In genomic region chr16:30378236-30379164, GRCh38 we compare ENCODE assay signal across 1 cellular context.
TF ChIP-seq lines count a peak whose summit lies in the region.

No MANE protein-coding gene starts in this region.

TF ChIP-seq in K562, 482 proteins besides CTCF, POLR2A, EP300 and RAD21 (continued from another document and continues in another):
- TF ChIP-seq NR2C1 (IDR thresholded peaks at IDR 0.05), result no peak; the same call in 1 of the 2 replicates
- TF ChIP-seq NR2C1 (tag; IDR thresholded peaks at IDR 0.05), result 0 out of 2 replicates have a peak, but pooled peaks have one; percentile 33
- no peak; the same call in 1 of the 2 replicates for TF ChIP-seq ZNF76 (CRISPR knock-in tag; IDR thresholded peaks at IDR 0.05; ENCODE audit: borderline replicate concordance)
- TF ChIP-seq ZNF24 (IDR thresholded peaks at IDR 0.05), result no peak
- no peak for TF ChIP-seq ZBTB5 (IDR thresholded peaks at IDR 0.05)
- peak; percentile 87 for TF ChIP-seq RB1 (IDR thresholded peaks at IDR 0.05; ENCODE audit: low read depth)
- no peak for TF ChIP-seq ZNF274 (IDR thresholded peaks at IDR 0.05; ENCODE audit: borderline replicate concordance, low read depth, low read length)
- TF ChIP-seq ETV6 (IDR thresholded peaks at IDR 0.05; ENCODE audit: borderline replicate concordance in 1 of 2, low read depth in 2 of 2, low read length in 1 of 2), result no peak
- 0 out of 2 replicates have a peak, but pooled peaks have one; percentile 68 for TF ChIP-seq ETV6 (CRISPR knock-in tag; IDR thresholded peaks at IDR 0.05; ENCODE audit: borderline replicate concordance)
- TF ChIP-seq PRMT5 (CRISPR knock-in tag; IDR thresholded peaks at IDR 0.05), result no peak
- TF ChIP-seq HOMEZ (CRISPR knock-in tag; IDR thresholded peaks at IDR 0.05), result no peak
- TF ChIP-seq COPS2 (conservative IDR thresholded peaks at IDR 0.05), result no peak
- no peak for TF ChIP-seq CUX1 (CRISPR knock-in tag; IDR thresholded peaks at IDR 0.05)
- TF ChIP-seq TBP (optimal IDR thresholded peaks at IDR 0.05; ENCODE audit: low read depth, low read length), result peak; percentile 60
- no peak for TF ChIP-seq ZNF764 (CRISPR knock-in tag; IDR thresholded peaks at IDR 0.05; ENCODE audit: low read depth)
- no peak for TF ChIP-seq FOXK1 (CRISPR knock-in tag; IDR thresholded peaks at IDR 0.05; ENCODE audit: borderline replicate concordance)
- TF ChIP-seq GATAD2A (IDR thresholded peaks at IDR 0.05), result 0 out of 2 replicates have a peak, but pooled peaks have one; percentile 16
- no peak for TF ChIP-seq PHB (CRISPR knock-in tag; IDR thresholded peaks at IDR 0.05)
- TF ChIP-seq KLF10 (CRISPR knock-in tag; IDR thresholded peaks at IDR 0.05), result no peak
- 0 out of 2 replicates have a peak, but pooled peaks have one; percentile 48 for TF ChIP-seq JUN (IDR thresholded peaks at IDR 0.05; ENCODE audit: borderline replicate concordance, low read depth, low read length)
- no peak for TF ChIP-seq JUN (CRISPR knock-in tag; IDR thresholded peaks at IDR 0.05; ENCODE audit: borderline replicate concordance)
- no peak for TF ChIP-seq ZNF354B (CRISPR knock-in tag; IDR thresholded peaks at IDR 0.05)
- TF ChIP-seq RBBP5 (IDR thresholded peaks at IDR 0.05; ENCODE audit: borderline replicate concordance, insufficient read depth, low read length, poor library complexity, severe bottlenecking), result peak; percentile 73
- no peak for TF ChIP-seq RBM15 (IDR thresholded peaks at IDR 0.05; ENCODE audit: insufficient read depth, low read length)
- TF ChIP-seq XRCC4 (IDR thresholded peaks at IDR 0.05; ENCODE audit: extremely low read depth, insufficient read depth, insufficient read length), result no peak
- TF ChIP-seq ZNF75A (CRISPR knock-in tag; IDR thresholded peaks at IDR 0.05), result no peak
- TF ChIP-seq DLX4 (CRISPR knock-in tag; IDR thresholded peaks at IDR 0.05), result no peak
- TF ChIP-seq TAL1 (IDR thresholded peaks at IDR 0.05), result no peak
- no peak for TF ChIP-seq ZNF592 (IDR thresholded peaks at IDR 0.05)
- 0 out of 2 replicates have a peak, but pooled peaks have one; percentile 12 for TF ChIP-seq SMC3 (conservative IDR thresholded peaks at IDR 0.05; ENCODE audit: insufficient read depth, low read depth, low read length)
- no peak for TF ChIP-seq ZKSCAN1 (IDR thresholded peaks at IDR 0.05; ENCODE audit: low read depth, low read length)
- TF ChIP-seq CREB1 (IDR thresholded peaks at IDR 0.05), result no peak; the same call in 1 of the 2 replicates
- no peak for TF ChIP-seq CREB1 (CRISPR knock-in tag; IDR thresholded peaks at IDR 0.05)
- no peak for TF ChIP-seq ZBTB8A (IDR thresholded peaks at IDR 0.05; ENCODE audit: partially characterized antibody)
- TF ChIP-seq ZNF583 (CRISPR knock-in tag; IDR thresholded peaks at IDR 0.05), result 0 out of 2 replicates have a peak, but pooled peaks have one; percentile 31
- no peak for TF ChIP-seq KAT7 (CRISPR knock-in tag; IDR thresholded peaks at IDR 0.05; ENCODE audit: borderline replicate concordance)
- peak; percentile 72; the same call in 1 of the 2 replicates for TF ChIP-seq ZNF444 (CRISPR knock-in tag; IDR thresholded peaks at IDR 0.05)
- no peak for TF ChIP-seq CREB3L1 (IDR thresholded peaks at IDR 0.05; ENCODE audit: borderline replicate concordance, low read depth)
- peak; percentile 9; the same call in 1 of the 2 replicates for TF ChIP-seq ETV1 (tag; conservative IDR thresholded peaks at IDR 0.05; ENCODE audit: low read depth)
- TF ChIP-seq UBTF (IDR thresholded peaks at IDR 0.05; ENCODE audit: borderline replicate concordance in 1 of 2, low read depth in 2 of 2, low read length in 2 of 2), result no peak
- TF ChIP-seq TGIF2 (CRISPR knock-in tag; IDR thresholded peaks at IDR 0.05), result no peak
- TF ChIP-seq SMARCA4 (IDR thresholded peaks at IDR 0.05), result no peak
- TF ChIP-seq THAP7 (CRISPR knock-in tag; IDR thresholded peaks at IDR 0.05), result 0 out of 2 replicates have a peak, but pooled peaks have one; percentile 63
- no peak for TF ChIP-seq IRF1 (CRISPR knock-in tag; IDR thresholded peaks at IDR 0.05; ENCODE audit: borderline replicate concordance)
- peak in 1 of 2 experiments; percentile 73; a peak in 1 of 4 replicates for TF ChIP-seq TEAD1 (CRISPR knock-in tag; IDR thresholded peaks at IDR 0.05)
- no peak; the same call in 1 of the 2 replicates for TF ChIP-seq ZNF780A (CRISPR knock-in tag; IDR thresholded peaks at IDR 0.05)
- TF ChIP-seq POLR2H (tag; IDR thresholded peaks at IDR 0.05; ENCODE audit: low read depth), result peak; percentile 74; the same call in 1 of the 2 replicates
- no peak for TF ChIP-seq BACH1 (tag; IDR thresholded peaks at IDR 0.05)
- no peak for TF ChIP-seq ZNF143 (CRISPR knock-in tag; IDR thresholded peaks at IDR 0.05)
